In genomic region chr7:87056346-87056745, GRCh38 we compare ENCODE assay signal across 18 cellular contexts. TPM values are rescaled to one million over a fixed set of nuclear protein-coding genes. Genes with fewer than 3 reads are reported as not detected.
DNase-seq lines count a peak whose midpoint lies in the region; ATAC-seq and TF ChIP-seq lines count a peak whose summit lies in the region.
"Had no signal": no experiment of that assay in that cellular context is flagged by ENCODE, and none has a peak within 500 bp of the region (broad histone marks: within the 10 kb centered on the region; RNA-seq: fewer than 3 reads in every experiment).

No MANE protein-coding gene starts in this region.

- no peak overlapping the region for H3K14ac ChIP-seq in H9 (ENCODE audit: insufficient read depth, low read length)

- H2BK120ac ChIP-seq in H9 (ENCODE audit: low read depth, low read length, poor library complexity, severe bottlenecking): no peak overlapping the region

- H2BK20ac ChIP-seq in H9 (ENCODE audit: low read depth, low read length, poor library complexity, severe bottlenecking): no peak overlapping the region

- TF ChIP-seq POLR2A in suprapubic skin (IDR thresholded peaks at IDR 0.05): no peak

- no peak overlapping the region for H3K4me3 Mint-ChIP-seq in endothelial cell (ENCODE audit: unreplicated experiment)
- H3K4me3 Mint-ChIP-seq in neural crest cell: peak overlapping the region; percentile 4
- H3K4me3 Mint-ChIP-seq in H9: no peak overlapping the region
- H3K4me3 Mint-ChIP-seq: CD14-positive monocyte had no signal

- H3K23ac ChIP-seq in H9 (ENCODE audit: insufficient read length, low read depth, low read length): no peak overlapping the region

- H3K79me1 ChIP-seq in H9 (ENCODE audit: insufficient read depth, low read depth, low read length, poor library complexity, severe bottlenecking): no peaks in the 10 kb centered on the region

- peaks cover 3% of the 10 kb centered on the region for H3K9me3 Mint-ChIP-seq in endothelial cell (ENCODE audit: unreplicated experiment)
- H3K9me3 Mint-ChIP-seq in neural crest cell: no peaks in the 10 kb centered on the region
- peaks cover 4% of the 10 kb centered on the region in 2 experiments; a peak in 4 of 5 replicates for H3K9me3 Mint-ChIP-seq in H9

- H3K27me3 Mint-ChIP-seq in endothelial cell (ENCODE audit: unreplicated experiment): peaks cover 6% of the 10 kb centered on the region
- peaks cover 9% of the 10 kb centered on the region for H3K27me3 Mint-ChIP-seq in neural crest cell (ENCODE audit: low read depth)
- H3K27me3 Mint-ChIP-seq in H9 (ENCODE audit: low read depth): peaks cover 16% of the 10 kb centered on the region

- no peaks in the 10 kb centered on the region for H3K27me3 ChIP-seq in left ventricle myocardium inferior (ENCODE audit: low read depth)
- no peaks in the 10 kb centered on the region for H3K27me3 ChIP-seq in right cardiac atrium (ENCODE audit: control insufficient read depth, insufficient read depth)
- no peaks in the 10 kb centered on the region; the same call in 1 of the 2 replicates for H3K27me3 ChIP-seq in H9 (ENCODE audit: insufficient read depth, low read length)
- H3K27me3 ChIP-seq in suprapubic skin: no peaks in the 10 kb centered on the region

- H3K4me1 ChIP-seq in left ventricle myocardium inferior (peaks cover 37% of the 10 kb centered on the region), right cardiac atrium (ENCODE audit: control insufficient read depth, insufficient read depth, low read length) (peaks cover 5% of the 10 kb centered on the region), H9 (ENCODE audit: insufficient read depth, low read length) (no peaks in the 10 kb centered on the region), suprapubic skin (peaks cover 16% of the 10 kb centered on the region)

- H3K4me2 ChIP-seq in H9 (ENCODE audit: insufficient read depth, insufficient read length, low read length): no peak overlapping the region

- H2AK5ac ChIP-seq in H9 (ENCODE audit: insufficient read length, low read length): no peak overlapping the region

- DNase-seq in left ventricle myocardium inferior (no peak), right cardiac atrium (no peak), endothelial cell (ENCODE audit: low spot score) (no peak), neural crest cell (ENCODE audit: low read depth, low spot score) (no peak), DMS114 treated with DMSO at 0.1 percent for 48 hours (lab: John Stamatoyannopoulos, UW; ENCODE audit: unreplicated experiment) (no peak), H9 (no peak), NCI-H2171 treated with DMSO at 0.1 percent for 48 hours (lab: John Stamatoyannopoulos, UW) (no peak), suprapubic skin (ENCODE audit: low spot score in 2 of 2) (no peak)
- DNase-seq: AML-193, DMS53, HCEC 1CT, NCI-H187, NCI-H446, NCI-H748 treated with DMSO at 0.1 percent for 48 hours, RPMI8226 had no signal

- H3K4me3 ChIP-seq in left ventricle myocardium inferior (no peak overlapping the region), right cardiac atrium (ENCODE audit: low read length) (no peak overlapping the region), suprapubic skin (no peak overlapping the region)

- H3K9ac ChIP-seq in H9 (ENCODE audit: extremely low read depth, insufficient read length, low read length): no peak overlapping the region

- no peak for ATAC-seq in right cardiac atrium

- no peak overlapping the region for H2AFZ ChIP-seq in H9 (ENCODE audit: low read length)

- no peak overlapping the region for H2BK15ac ChIP-seq in H9 (ENCODE audit: low read depth, low read length)

- no peak overlapping the region for H4K8ac ChIP-seq in H9 (replicated peaks; ENCODE audit: insufficient read length, low read depth, low read length)

- TF ChIP-seq CTCF in left ventricle myocardium inferior (IDR thresholded peaks at IDR 0.05; ENCODE audit: borderline replicate concordance) (no peak), endothelial cell (IDR thresholded peaks at IDR 0.05; ENCODE audit: unreplicated experiment) (no peak), neural crest cell (conservative IDR thresholded peaks at IDR 0.05) (no peak), H9 (conservative IDR thresholded peaks at IDR 0.05) (no peak), suprapubic skin (IDR thresholded peaks at IDR 0.05) (no peak)

- peaks cover 10% of the 10 kb centered on the region for H3K23me2 ChIP-seq in H9 (ENCODE audit: insufficient read length, low read depth, low read length, poor library complexity, severe bottlenecking)

- H3K79me2 ChIP-seq in H9 (ENCODE audit: insufficient read depth, low read length): no peaks in the 10 kb centered on the region

- H3K18ac ChIP-seq in H9 (ENCODE audit: insufficient read length, low read depth, low read length): no peak overlapping the region

- peaks cover 34% of the 10 kb centered on the region for H3K4me1 Mint-ChIP-seq in endothelial cell (ENCODE audit: unreplicated experiment)
- peaks cover 18% of the 10 kb centered on the region for H3K4me1 Mint-ChIP-seq in neural crest cell
- H3K4me1 Mint-ChIP-seq in H9: peaks cover 12 to 17% of the 10 kb centered on the region in 2 experiments

- TF ChIP-seq EP300 in suprapubic skin (IDR thresholded peaks at IDR 0.05): no peak

- no peak overlapping the region for H3T11ph ChIP-seq in H9 (ENCODE audit: low read length)

- no peak overlapping the region for H2BK12ac ChIP-seq in H9 (ENCODE audit: insufficient read length, low read depth, low read length)

- 53% methylated on average over 3 of the region's 3 CpGs for whole genome bisulfite sequencing in right cardiac atrium
- no CpG with 5 or more reads among the region's 3 CpGs for WGBS in H9 (ENCODE audit: extremely low coverage, insufficient read length, low lambda C conversion rate)
- 83% methylated on average over 3 of the region's 3 CpGs for WGBS in suprapubic skin

- H3K36me3 Mint-ChIP-seq in endothelial cell (ENCODE audit: low read depth, unreplicated experiment) (peaks cover 3% of the 10 kb centered on the region), neural crest cell (ENCODE audit: low read depth) (no peaks in the 10 kb centered on the region), H9 (ENCODE audit: insufficient read depth in 1 of 3, low read depth in 3 of 3) (peaks cover 0 to 5% (median 4%) of the 10 kb centered on the region in 3 experiments; a peak in 5 of 7 replicates)
- H3K36me3 Mint-ChIP-seq: CD14-positive monocyte had no signal

- H3K56ac ChIP-seq in H9 (ENCODE audit: insufficient read length, low read depth, low read length): no peak overlapping the region

- H3K9me3 ChIP-seq in left ventricle myocardium inferior (replicated peaks) (no peaks in the 10 kb centered on the region), right cardiac atrium (ENCODE audit: control insufficient read depth, low read length) (no peaks in the 10 kb centered on the region), H9 (ENCODE audit: control insufficient read depth, low read depth, low read length) (no peaks in the 10 kb centered on the region), suprapubic skin (no peaks in the 10 kb centered on the region)

- H3K27ac Mint-ChIP-seq in endothelial cell (ENCODE audit: unreplicated experiment) (peak overlapping the region; percentile 72), neural crest cell (ENCODE audit: unreplicated experiment) (no peak overlapping the region), H9 (no peak overlapping the region)
- H3K27ac Mint-ChIP-seq: CD14-positive monocyte had no signal

- H2BK5ac ChIP-seq in H9 (ENCODE audit: insufficient read length, low read length): no peak overlapping the region

- intact Hi-C loops in left ventricle myocardium inferior (cut with micrococcal nuclease): no loop called here
- intact Hi-C loops in right cardiac atrium (cut with DNase I): loop anchor here in 2 of 4 donors (10.0 kb wide), 2 partner anchors 112 to 122 kb away; no protein-coding TSS in a partner anchor

- no peak overlapping the region for H4K91ac ChIP-seq in H9 (ENCODE audit: insufficient read length, low read depth, low read length)

- no peak overlapping the region for H4K5ac ChIP-seq in H9 (ENCODE audit: insufficient read length, low read depth, low read length)

- H4K20me1 ChIP-seq in H9 (ENCODE audit: control insufficient read depth, insufficient read depth, insufficient read length): no peaks in the 10 kb centered on the region

- no peak overlapping the region for H3K4ac ChIP-seq in H9 (ENCODE audit: low read depth, low read length)

- peak overlapping the region; percentile 56 for H3K27ac ChIP-seq in left ventricle myocardium inferior (replicated peaks)
- H3K27ac ChIP-seq in right cardiac atrium (ENCODE audit: low read length): no peak overlapping the region
- H3K27ac ChIP-seq in H9 (ENCODE audit: insufficient read length, low read depth, low read length): no peak overlapping the region
- H3K27ac ChIP-seq in suprapubic skin: no peak overlapping the region
- H3K27ac ChIP-seq: HL-60 had no signal

- H3K36me3 ChIP-seq in left ventricle myocardium inferior (no peaks in the 10 kb centered on the region), suprapubic skin (no peaks in the 10 kb centered on the region)

RNA-seq across cellular contexts. Expression of gene ELAPOR2, which starts 3.1 kb away (rescaled TPM):
- total RNA-seq in left ventricle myocardium inferior (3.9 TPM), right cardiac atrium (10 to 100 TPM; 10.7 to 14.0 (median 12.6) TPM), endothelial cell (ENCODE audit: unreplicated experiment) (59.4 TPM), neural crest cell (42.2 and 44.4 TPM in 2 replicates), H9 (2021) (36.8 and 39.0 TPM in 2 replicates), suprapubic skin (10 to 100 TPM in 1 of 4 donors, 1 to 10 TPM in 3; 2.9 to 13.8 (median 5.8) TPM)
- 5.3 TPM for polyA plus RNA-seq in right cardiac atrium
- total RNA-seq: A673 had no signal
- polyA plus RNA-seq: CD14-positive monocyte had no signal
